In the genomic region with DNA sequence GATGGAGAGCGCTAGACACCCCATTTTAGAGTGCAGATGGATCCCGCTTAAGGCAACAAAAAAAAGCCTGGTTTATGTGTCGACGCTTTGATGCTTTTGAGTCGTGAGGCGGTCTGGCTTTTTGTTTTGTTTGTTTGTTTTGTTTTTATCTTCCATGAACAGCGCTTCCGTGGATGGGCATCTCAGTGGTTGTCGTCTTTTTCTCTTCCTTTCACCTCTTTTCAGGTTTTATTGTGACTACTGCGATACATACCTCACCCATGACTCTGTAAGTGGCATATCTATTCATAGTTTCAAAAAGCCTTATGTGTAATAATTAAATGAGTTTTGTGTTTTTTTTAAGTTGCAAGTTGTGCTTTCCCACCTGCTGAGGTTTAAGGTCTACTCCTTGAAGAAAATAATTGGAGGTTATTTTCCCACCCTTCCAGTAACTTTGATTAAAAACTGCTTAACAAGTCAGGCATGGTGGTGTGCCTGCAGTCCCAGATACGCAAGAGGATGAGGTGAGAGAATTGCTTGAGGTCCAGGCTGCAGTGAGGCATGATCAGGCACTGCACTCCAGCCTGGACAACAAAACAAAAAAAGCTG, we compare ENCODE assay signal across 8 cellular contexts. TPM values are rescaled to one million over a fixed set of nuclear protein-coding genes. Genes with fewer than 3 reads are reported as not detected.
DNase-seq lines count a peak whose midpoint lies in the region; ATAC-seq and TF ChIP-seq lines count a peak whose summit lies in the region.

No MANE protein-coding gene starts in this region.

- H3K27me3 ChIP-seq in heart left ventricle (no peaks in the 10 kb centered on the region), mesenchymal stem cell (ENCODE audit: control insufficient read depth in 1 of 2, insufficient read depth in 1 of 2, low read length in 2 of 2) (no peaks in the 10 kb centered on the region), vagina (no peaks in the 10 kb centered on the region)

- intact Hi-C loops in heart left ventricle (cut with DNase I) (loop anchor here in 8 of 10 donors (1.0 to 10.0 kb wide), 10 partner anchors 34 to 293 kb away; a partner anchor contains a TSS), Right ventricle myocardium superior (cut with DNase I) (no loop called here), vagina (cut with DNase I) (loop anchor here (5.0 kb wide), 1 partner anchor 60 kb away; a partner anchor contains a TSS)

- H2BK5ac ChIP-seq in mesenchymal stem cell (ENCODE audit: low read depth, low read length, poor library complexity, severe bottlenecking) = no peak overlapping the region

- TF ChIP-seq CTCF in heart left ventricle (IDR thresholded peaks at IDR 0.05) (no peak), vagina (IDR thresholded peaks at IDR 0.05) (no peak)

- H2BK12ac ChIP-seq in mesenchymal stem cell (ENCODE audit: low read length in 2 of 2) = no peak overlapping the region

- H3K4me3 ChIP-seq in heart left ventricle (peak overlapping the region; percentile 44 to 92 (median 74)), mesenchymal stem cell (ENCODE audit: insufficient read depth in 1 of 2, low read depth in 1 of 2, low read length in 2 of 2) (peak overlapping the region; percentile 89 to 97), vagina (peak overlapping the region; percentile 49 to 74)

- peak overlapping the region; percentile 13 for H2AK5ac ChIP-seq in mesenchymal stem cell (ENCODE audit: low read length, severe bottlenecking)

- peak overlapping the region; percentile 99 for H4K8ac ChIP-seq in mesenchymal stem cell (ENCODE audit: low read length)

- H4K91ac ChIP-seq in mesenchymal stem cell (ENCODE audit: low read length) = peak overlapping the region; percentile 74

- H3K14ac ChIP-seq in mesenchymal stem cell (ENCODE audit: low read length in 2 of 2) = peak overlapping the region in 1 of 2 experiments; percentile 62

- no peaks in the 10 kb centered on the region for H3K9me3 ChIP-seq in heart left ventricle
- no peaks in the 10 kb centered on the region for H3K9me3 ChIP-seq in mesenchymal stem cell (ENCODE audit: control insufficient read depth, low read length)
- H3K9me3 ChIP-seq in vagina = no peaks in the 10 kb centered on the region

- DNase-seq in heart left ventricle (no peak), Right ventricle myocardium superior (no peak), mesenchymal stem cell (no peak), vagina (ENCODE audit: extremely low spot score in 2 of 2) (no peak)
- DNase-seq in stimulated activated CD4-positive, alpha-beta T cell treated with anti-CD3 and anti-CD28 coated beads, Interleukin-2, amount 100 ng/mL, for 24 hours = no peak

- H3K4me1 ChIP-seq in heart left ventricle (peaks cover 0 to 43% (median 27%) of the 10 kb centered on the region in 12 donors), mesenchymal stem cell (ENCODE audit: control insufficient read depth, insufficient read depth, low read depth, low read length) (peaks cover 4% of the 10 kb centered on the region), vagina (peaks cover 30% of the 10 kb centered on the region)

- H3K23ac ChIP-seq in mesenchymal stem cell (ENCODE audit: low read length in 2 of 2) = no peak overlapping the region

- TF ChIP-seq POLR2A in heart left ventricle (IDR thresholded peaks at IDR 0.05) = no peak
- TF ChIP-seq POLR2A in vagina (IDR thresholded peaks at IDR 0.05) = no peak

- peak overlapping the region; percentile 98 for H2AFZ ChIP-seq in mesenchymal stem cell (ENCODE audit: low read depth, low read length)

- H3K79me1 ChIP-seq in mesenchymal stem cell (replicated peaks; ENCODE audit: low read length, poor library complexity, severe bottlenecking) = peaks cover 1% of the 10 kb centered on the region

- H3K27ac ChIP-seq in heart left ventricle (peak overlapping the region; percentile 81 to 99 (median 90)), cingulate gyrus (ENCODE audit: low read depth, low read length) (peak overlapping the region; percentile 88), mesenchymal stem cell (ENCODE audit: low read length, poor library complexity, severe bottlenecking) (peak overlapping the region; percentile 68), vagina (peak overlapping the region; percentile 96)

- H2BK15ac ChIP-seq in mesenchymal stem cell (ENCODE audit: low read depth, poor library complexity, severe bottlenecking) = peak overlapping the region; percentile 93

- H3K9ac ChIP-seq in mesenchymal stem cell (ENCODE audit: low read length) = peak overlapping the region; percentile 94

- H3K4ac ChIP-seq in mesenchymal stem cell (ENCODE audit: low read depth in 1 of 2, low read length in 2 of 2) = peak overlapping the region in 1 of 2 experiments; percentile 61

- no peak overlapping the region for H2BK120ac ChIP-seq in mesenchymal stem cell (ENCODE audit: low read depth, low read length)

- H3K18ac ChIP-seq in mesenchymal stem cell (ENCODE audit: low read depth in 1 of 2, low read length in 2 of 2) = peak overlapping the region; percentile 84 to 91

- H3K4me2 ChIP-seq in mesenchymal stem cell (ENCODE audit: low read length, poor library complexity, severe bottlenecking) = peak overlapping the region; percentile 99

- ATAC-seq in heart left ventricle (no peak), Right ventricle myocardium superior (ENCODE audit: poor library complexity) (no peak), HG03045 (IDR thresholded peaks at IDR 0.05; ENCODE audit: unreplicated experiment) (no peak), GM21529 (IDR thresholded peaks at IDR 0.05; ENCODE audit: unreplicated experiment) (no peak)

- 7 to 10% (median 9%) methylated on average over 11 of the region's 11 CpGs for WGBS in heart left ventricle, 4 donors
- 9% methylated on average over 10 of the region's 11 CpGs for WGBS in mesenchymal stem cell

- H3K36me3 ChIP-seq in heart left ventricle (peaks cover 0 to 26% (median 7%) of the 10 kb centered on the region in 9 donors), mesenchymal stem cell (ENCODE audit: control insufficient read depth in 1 of 2, insufficient read depth in 2 of 2, low read depth in 1 of 2, low read length in 2 of 2) (peaks cover 5 to 27% of the 10 kb centered on the region in 2 experiments), vagina (peaks cover 0 to 6% of the 10 kb centered on the region in 2 donors)

RNA-seq across cellular contexts. Expression of a gene that starts 0.5 kb away (rescaled TPM):
- 100 to 1,000 TPM; 122 to 223 (median 148) TPM for total RNA-seq in heart left ventricle
- polyA plus RNA-seq in heart left ventricle = 100 to 1,000 TPM; 210 to 286 TPM
- 164 TPM for total RNA-seq in Right ventricle myocardium superior
- polyA plus RNA-seq in mesenchymal stem cell (2013, experiment 1 of 2) = 147 TPM
- 153 TPM for polyA plus RNA-seq in mesenchymal stem cell (2013, experiment 2 of 2)
- 77.3 TPM for total RNA-seq in vagina

RNA-seq across cellular contexts. Expression of a gene that starts 34.1 kb away (rescaled TPM):
- total RNA-seq in heart left ventricle (10 to 100 TPM; 16.5 to 36.8 (median 22.4) TPM), Right ventricle myocardium superior (17.2 TPM), vagina (10.1 TPM)
- 10 to 100 TPM in 1 of 2 donors, 1 to 10 TPM in 1; 4.1 to 13.9 TPM for polyA plus RNA-seq in heart left ventricle
- 3.9 TPM for polyA plus RNA-seq in mesenchymal stem cell (2013, experiment 1 of 2)
- polyA plus RNA-seq in mesenchymal stem cell (2013, experiment 2 of 2) = 3.7 TPM
